In the genomic region with DNA sequence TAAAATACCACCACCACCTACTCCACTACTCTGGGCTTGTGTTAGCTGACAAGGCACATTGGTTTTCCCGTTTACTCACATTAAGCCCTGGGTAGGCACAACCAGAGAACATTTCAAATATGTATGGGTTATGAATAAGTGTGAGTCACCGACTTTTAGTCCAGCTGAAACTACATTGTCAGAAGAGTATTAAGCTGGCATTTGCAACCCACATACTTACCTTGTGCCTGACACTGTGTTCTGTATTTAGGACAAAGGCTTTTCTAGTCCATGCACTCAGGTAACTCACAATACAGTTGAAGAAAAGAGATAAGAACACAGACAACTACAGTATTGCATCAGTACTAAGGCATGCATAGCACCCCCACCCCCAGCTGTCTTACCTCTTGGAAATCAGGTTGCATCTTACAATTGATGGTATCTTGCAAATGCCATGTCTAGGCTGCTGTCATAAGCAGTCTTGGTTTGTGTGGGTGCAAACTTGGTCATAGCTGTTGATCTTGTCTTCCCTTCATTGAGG, we compare ENCODE assay signal across 9 cellular contexts. TPM values are rescaled to one million over a fixed set of nuclear protein-coding genes. Genes with fewer than 3 reads are reported as not detected.
DNase-seq lines count a peak whose midpoint lies in the region; ATAC-seq and TF ChIP-seq lines count a peak whose summit lies in the region.
"Had no signal": no experiment of that assay in that cellular context is flagged by ENCODE, and none has a peak within 500 bp of the region (broad histone marks: within the 10 kb centered on the region; RNA-seq: fewer than 3 reads in every experiment).

No MANE protein-coding gene starts in this region.

- peak; percentile 34 for ATAC-seq in stimulated activated memory B cell treated with anti-CD40 and anti-IgM and Interleukin-4, amounts not matched to agents 10 μg/mL and 1 μg/mL and 100 μg/mL, for 72 hours

- peaks cover 6% of the 10 kb centered on the region for H3K4me1 ChIP-seq in iPS-15b (ENCODE audit: control insufficient read depth, insufficient read depth, low read length)

- no peak for TF ChIP-seq CTCF in lower leg skin (IDR thresholded peaks at IDR 0.05)
- TF ChIP-seq CTCF in CD14-positive monocyte (IDR thresholded peaks at IDR 0.05) = no peak

- no peaks in the 10 kb centered on the region for H3K9me3 Mint-ChIP-seq in stimulated activated memory B cell treated with anti-CD40 and anti-IgM and Interleukin-4, amounts not matched to agents 10 μg/mL and 1 μg/mL and 100 μg/mL, for 72 hours
- H3K9me3 Mint-ChIP-seq in CD14-positive monocyte = peaks cover 0 to 2% (median 0%) of the 10 kb centered on the region in 7 donors

- intact Hi-C loops in lower leg skin (cut with DNase I; ENCODE audit: low total_unique reads) (loop anchor here (10.0 kb wide), 1 partner anchor 687 kb away; no protein-coding TSS in a partner anchor), CD14-positive monocyte (cut with micrococcal nuclease) (loop anchor here in 1 of 2 donors (10.0 kb wide), 1 partner anchor 687 kb away; no protein-coding TSS in a partner anchor)

- H3K4me3 Mint-ChIP-seq in stimulated activated memory B cell treated with anti-CD40 and anti-IgM and Interleukin-4, amounts not matched to agents 10 μg/mL and 1 μg/mL and 100 μg/mL, for 72 hours = no peak overlapping the region
- no peak overlapping the region for H3K4me3 Mint-ChIP-seq in CD14-positive monocyte

- no peaks in the 10 kb centered on the region for H3K9me3 ChIP-seq in iPS-15b (ENCODE audit: control insufficient read depth, insufficient read depth, low read length)
- H3K9me3 ChIP-seq: BE2C had no signal

- H3K36me3 ChIP-seq in iPS-15b (ENCODE audit: control insufficient read depth, insufficient read depth, low read length) = no peaks in the 10 kb centered on the region
- H3K36me3 ChIP-seq: BE2C had no signal

- no peak for TF ChIP-seq POLR2A in lower leg skin (IDR thresholded peaks at IDR 0.05)

- H3K27ac Mint-ChIP-seq in stimulated activated memory B cell treated with anti-CD40 and anti-IgM and Interleukin-4, amounts not matched to agents 10 μg/mL and 1 μg/mL and 100 μg/mL, for 72 hours = no peak overlapping the region
- no peak overlapping the region for H3K27ac Mint-ChIP-seq in CD14-positive monocyte

- H3K9ac ChIP-seq in iPS-15b (ENCODE audit: low read depth, low read length) = peak overlapping the region; percentile 2

- no peaks in the 10 kb centered on the region for H3K4me1 Mint-ChIP-seq in stimulated activated memory B cell treated with anti-CD40 and anti-IgM and Interleukin-4, amounts not matched to agents 10 μg/mL and 1 μg/mL and 100 μg/mL, for 72 hours
- peaks cover 6% of the 10 kb centered on the region for H3K4me1 Mint-ChIP-seq in CD14-positive monocyte

- H3K27me3 ChIP-seq in iPS-15b (ENCODE audit: control insufficient read depth, insufficient read depth, low read length) = no peaks in the 10 kb centered on the region
- H3K27me3 ChIP-seq: BE2C had no signal

- no peak overlapping the region for H3K4me3 ChIP-seq in iPS-15b (ENCODE audit: low read depth, low read length)
- no peak overlapping the region for H3K4me3 ChIP-seq in lower leg skin (ENCODE audit: low read depth, poor library complexity, severe bottlenecking)

- H3K27me3 Mint-ChIP-seq in stimulated activated memory B cell treated with anti-CD40 and anti-IgM and Interleukin-4, amounts not matched to agents 10 μg/mL and 1 μg/mL and 100 μg/mL, for 72 hours = peaks cover 40% of the 10 kb centered on the region
- peaks cover 0 to 2% (median 0%) of the 10 kb centered on the region in 3 donors for H3K27me3 Mint-ChIP-seq in CD14-positive monocyte (ENCODE audit: low read depth in 3 of 3)

- H3K36me3 Mint-ChIP-seq in stimulated activated memory B cell treated with anti-CD40 and anti-IgM and Interleukin-4, amounts not matched to agents 10 μg/mL and 1 μg/mL and 100 μg/mL, for 72 hours = no peaks in the 10 kb centered on the region
- H3K36me3 Mint-ChIP-seq in CD14-positive monocyte = no peaks in the 10 kb centered on the region

- peak; percentile 1 to 3 for DNase-seq in activated CD8-positive, alpha-beta memory T cell treated with anti-CD3 and anti-CD28 coated beads for 1 hour (ENCODE audit: extremely low read depth in 1 of 2, low read depth in 1 of 2)
- no peak for DNase-seq in activated CD8-positive, alpha-beta memory T cell treated with anti-CD3 and anti-CD28 coated beads, Interleukin-2, amount 50 U/mL, for 4 hours
- DNase-seq in activated gamma-delta T cell treated with anti-CD3 and anti-CD28 coated beads, Interleukin-2, amount 50 U/mL, for 16 hours (ENCODE audit: low read depth) = peak; percentile 33
- DNase-seq in lower leg skin (ENCODE audit: low spot score in 2 of 2) = no peak
- DNase-seq in NCI-H1930 (lab: John Stamatoyannopoulos, UW) = no peak
- no peak for DNase-seq in CD14-positive monocyte (ENCODE audit: low spot score)
- DNase-seq: BE2C had no signal

- WGBS in lower leg skin, 2 donors = 48 to 64% methylated on average over 2 of the region's 2 CpGs

RNA-seq across cellular contexts. Expression of a gene that starts 40.3 kb away (rescaled TPM):
- total RNA-seq in lower leg skin = 10 to 100 TPM in 3 of 4 donors, 1 to 10 TPM in 1; 9.2 to 16.5 (median 11.7) TPM
- polyA plus RNA-seq in CD14-positive monocyte = 1 to 10 TPM in 1 of 2 donors, under 1 TPM in 1; 0.91 to 1.4 TPM

Comparison
In these comparisons a context has a peak if more than half of its experiments do, and no peak if none do; other contexts are left out.
1. DNase-seq: peak in activated CD8-positive, alpha-beta memory T cell treated with anti-CD3 and anti-CD28 coated beads for 1 hour (2 of 2) and activated gamma-delta T cell treated with anti-CD3 and anti-CD28 coated beads, Interleukin-2, amount 50 U/mL, for 16 hours (single experiment); none in activated CD8-positive, alpha-beta memory T cell treated with anti-CD3 and anti-CD28 coated beads, Interleukin-2, amount 50 U/mL, for 4 hours (single experiment), lower leg skin (0 of 2), NCI-H1930 (0 of 2) and CD14-positive monocyte (single experiment).